In the genomic region with DNA sequence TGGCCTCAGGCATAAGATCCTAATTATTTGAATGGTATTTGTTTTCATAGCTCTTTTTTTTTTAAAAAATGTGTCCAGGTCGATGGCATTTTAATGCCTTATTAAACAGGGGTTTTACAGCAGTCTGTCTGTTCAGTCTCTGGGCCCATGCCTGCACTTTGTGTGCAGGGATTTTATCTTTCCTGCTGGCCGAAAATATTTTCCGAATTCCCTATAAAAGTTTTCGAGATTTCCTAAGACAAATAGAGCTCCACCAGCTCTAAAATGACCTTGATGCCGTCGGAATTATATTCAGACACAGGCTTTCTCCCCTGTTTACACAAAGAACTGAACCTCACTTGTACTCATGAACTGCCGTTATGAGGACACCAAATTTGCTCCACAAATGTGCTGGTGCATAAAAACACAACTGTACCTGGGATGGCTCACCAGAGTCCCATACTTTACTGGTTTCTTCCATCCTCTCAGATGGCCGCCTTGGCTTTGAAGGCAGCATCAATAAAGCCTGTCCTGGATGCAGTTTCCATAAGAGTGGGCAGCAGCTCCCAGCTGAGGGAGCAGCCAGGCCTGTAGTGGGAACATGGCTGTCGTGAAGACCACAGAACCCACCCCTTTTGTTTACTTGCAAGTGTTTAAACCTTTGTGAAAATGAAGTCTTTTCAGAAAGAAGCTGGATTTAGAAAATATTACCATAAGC, we compare ENCODE assay signal across 26 cellular contexts. TPM values are rescaled to one million over a fixed set of nuclear protein-coding genes. Genes with fewer than 3 reads are reported as not detected.
A peak's percentile ranks its signal among the peaks of the same experiment; 100 is the strongest.
DNase-seq lines count a peak whose midpoint lies in the region; TF ChIP-seq lines count a peak whose summit lies in the region.
"Had no signal": no experiment of that assay in that cellular context is flagged by ENCODE, and none has a peak within 500 bp of the region (broad histone marks: within the 10 kb centered on the region; RNA-seq: fewer than 3 reads in every experiment).

No MANE protein-coding gene starts in this region.

- H3K36me3 Mint-ChIP-seq in brain, result no peaks in the 10 kb centered on the region
- H3K36me3 Mint-ChIP-seq: CD14-positive monocyte had no signal

- H3K27me3 Mint-ChIP-seq in brain, result peaks cover 8% of the 10 kb centered on the region

- peak; percentile 38 for DNase-seq in BJ (ENCODE audit: low read depth)
- DNase-seq in neuronal stem cell (ENCODE audit: low spot score), result no peak
- DNase-seq in NCI-H1930 (lab: John Stamatoyannopoulos, UW), result no peak
- no peak for DNase-seq in SK-N-DZ (ENCODE audit: low spot score)
- no peak for DNase-seq in NCI-H345 (lab: John Stamatoyannopoulos, UW)
- DNase-seq in colonic mucosa, result no peak
- DNase-seq: AML-193, GDM1, H9, IMR-90, MV-4-11, NCI-H1105 treated with DMSO at 0.1 percent for 48 hours, NCI-H1694, NCI-H2081 treated with DMSO at 0.1 percent for 48 hours, NCI-H2171 treated with DMSO at 0.1 percent for 48 hours, NCI-H446, NCI-H526, Right ventricle myocardium superior, SW 1271 had no signal

- H2BK5ac ChIP-seq in neuronal stem cell (ENCODE audit: low read length), result no peak overlapping the region

- H3K4ac ChIP-seq in neuronal stem cell (ENCODE audit: low read length), result no peak overlapping the region

- H3K79me1 ChIP-seq in neuronal stem cell (ENCODE audit: low read depth, low read length), result no peaks in the 10 kb centered on the region

- H3K9ac ChIP-seq in neuronal stem cell (ENCODE audit: low read depth, low read length, poor library complexity), result no peak overlapping the region
- no peak overlapping the region for H3K9ac ChIP-seq in colonic mucosa (ENCODE audit: low read depth in 2 of 2, low read length in 2 of 2)
- H3K9ac ChIP-seq: KMS-11 had no signal

- intact Hi-C loops in colonic mucosa (cut with DNase I), result no loop called here

- no peak overlapping the region for H4K91ac ChIP-seq in neuronal stem cell (ENCODE audit: low read depth, low read length, poor library complexity)

- CTCF ChIA-PET in BJ (lab: Yijun Ruan, JAX), result interaction anchor here (0.6 to 3.6 kb wide), 3 partner anchors 13 to 403 kb away, joined by 3 to 9 read pairs (median 3); no protein-coding TSS in a partner anchor
- CTCF ChIA-PET in HEK293 (lab: Yijun Ruan, JAX), result interaction anchor here (1.9 to 2.1 kb wide), 2 partner anchors 85 to 86 kb away, joined by 5 to 6 read pairs; no protein-coding TSS in a partner anchor

- peaks cover 19% of the 10 kb centered on the region for H3K4me1 Mint-ChIP-seq in brain

- H3K27ac ChIP-seq in HEK293 (ENCODE audit: extremely low read depth, low read depth, low read length) (no peak overlapping the region), neuronal stem cell (replicated peaks; ENCODE audit: low read length) (no peak overlapping the region), colonic mucosa (no peak overlapping the region)
- H3K27ac ChIP-seq: KMS-11, SK-N-MC had no signal

- H3K23ac ChIP-seq in neuronal stem cell (ENCODE audit: low read depth, low read length, poor library complexity), result no peak overlapping the region

- WGBS in neuronal stem cell (ENCODE audit: extremely low coverage in 2 of 2, insufficient read length in 2 of 2, insufficient replicate concordance in 1 of 2), 2 donors, result no CpG with 5 or more reads among the region's 9 CpGs

- H3K4me1 ChIP-seq in HEK293 (ENCODE audit: control insufficient read depth, insufficient read depth, low read length) (peaks cover 9% of the 10 kb centered on the region), neuronal stem cell (ENCODE audit: control insufficient read depth in 2 of 2, insufficient read depth in 1 of 2, low read depth in 1 of 2, low read length in 2 of 2) (peaks cover 0 to 3% of the 10 kb centered on the region in 2 donors), colonic mucosa (no peaks in the 10 kb centered on the region)

- no peak overlapping the region for H3K18ac ChIP-seq in neuronal stem cell (ENCODE audit: low read length)

- H2BK12ac ChIP-seq in neuronal stem cell (ENCODE audit: low read length), result no peak overlapping the region

- H3K9me3 Mint-ChIP-seq in brain, result peaks cover 0 to 5% (median 3%) of the 10 kb centered on the region in 5 experiments
- H3K9me3 Mint-ChIP-seq: H9 had no signal

- H3K9me3 ChIP-seq in HEK293 (ENCODE audit: control insufficient read depth, insufficient read depth, low read depth, low read length) (no peaks in the 10 kb centered on the region), neuronal stem cell (replicated peaks in 1 of 2; ENCODE audit: control insufficient read depth in 2 of 2, insufficient read depth in 1 of 2, low read depth in 1 of 2, low read length in 2 of 2) (no peaks in the 10 kb centered on the region), colonic mucosa (no peaks in the 10 kb centered on the region)

- H3K14ac ChIP-seq in neuronal stem cell (ENCODE audit: low read length), result no peak overlapping the region

- POLR2A ChIA-PET in BJ (lab: Charles Lee) (no interaction called here), HEK293 (lab: Yijun Ruan, JAX) (no interaction called here)

- H3K27me3 ChIP-seq in BJ (ENCODE audit: control insufficient read depth, insufficient read depth, low read length) (no peaks in the 10 kb centered on the region), neuronal stem cell (ENCODE audit: control insufficient read depth in 3 of 3, insufficient read depth in 3 of 3, low read depth in 1 of 3, low read length in 3 of 3) (peaks cover 0 to 6% (median 0%) of the 10 kb centered on the region in 3 experiments), colonic mucosa (no peaks in the 10 kb centered on the region)

- TF ChIP-seq CTCF in BJ (IDR thresholded peaks at IDR 0.05; ENCODE audit: insufficient read depth, low read depth, low read length), result no peak
- TF ChIP-seq CTCF in HEK293 (tag by site-specific recombination; IDR thresholded peaks at IDR 0.05), result no peak
- TF ChIP-seq CTCF in brain (conservative IDR thresholded peaks at IDR 0.05), result no peak
- no peak for TF ChIP-seq CTCF in colonic mucosa (IDR thresholded peaks at IDR 0.05)

- H3K27ac Mint-ChIP-seq in brain, result peak overlapping the region in 3 of 5 experiments; percentile 28 to 96 (median 78)
- H3K27ac Mint-ChIP-seq: CD14-positive monocyte had no signal

- no peak overlapping the region for H3K4me2 ChIP-seq in neuronal stem cell (ENCODE audit: insufficient read depth, low read length, poor library complexity, severe bottlenecking)
- H3K4me2 ChIP-seq: KMS-11 had no signal

- no peak overlapping the region for H2BK120ac ChIP-seq in neuronal stem cell (ENCODE audit: low read depth, low read length)

- H2AFZ ChIP-seq in neuronal stem cell (ENCODE audit: low read length), result peak overlapping the region; percentile 11

- no peak overlapping the region for H4K8ac ChIP-seq in neuronal stem cell (ENCODE audit: low read depth, low read length)

- no peak overlapping the region for H2AK5ac ChIP-seq in neuronal stem cell (ENCODE audit: low read depth, low read length)

- H3K4me3 ChIP-seq in BJ (ENCODE audit: low read depth, low read length) (no peak overlapping the region), HEK293 (ENCODE audit: low read depth, low read length) (no peak overlapping the region), neuronal stem cell (ENCODE audit: low read length in 2 of 2) (no peak overlapping the region), colonic mucosa (no peak overlapping the region)
- H3K4me3 ChIP-seq: SK-N-MC had no signal

- H3K36me3 ChIP-seq in BJ (ENCODE audit: control insufficient read depth, insufficient read depth, low read length) (no peaks in the 10 kb centered on the region), HEK293 (ENCODE audit: control insufficient read depth in 2 of 2, insufficient read depth in 1 of 2, low read length in 2 of 2) (no peaks in the 10 kb centered on the region), neuronal stem cell (replicated peaks in 1 of 2; ENCODE audit: control insufficient read depth in 2 of 2, insufficient read depth in 2 of 2, low read length in 2 of 2) (no peaks in the 10 kb centered on the region), colonic mucosa (no peaks in the 10 kb centered on the region)

- H2BK15ac ChIP-seq in neuronal stem cell (ENCODE audit: low read length), result no peak overlapping the region

- peak overlapping the region in 1 of 5 experiments; percentile 49 for H3K4me3 Mint-ChIP-seq in brain
- H3K4me3 Mint-ChIP-seq: H9 had no signal

TF ChIP-seq in HEK293, 187 proteins besides CTCF, POLR2A, EP300 and RAD21 (continues in another document):
- TF ChIP-seq GLIS2 (tag by site-specific recombination; IDR thresholded peaks at IDR 0.05), result no peak

RNA-seq across cellular contexts. Expression of a gene that starts 44.9 kb away (rescaled TPM):
- 2.8 and 3.7 TPM in 2 replicates for polyA plus RNA-seq in BJ (2011; rRNA removed)
- 2.3 and 2.4 TPM in 2 replicates for polyA minus RNA-seq in BJ (2011; rRNA and poly(A)+ RNA removed)
- not detected for polyA plus RNA-seq in brain (ENCODE audit: insufficient read depth, low read depth, low replicate concordance)
- not detected for polyA plus RNA-seq in neuronal stem cell (2013, experiment 1 of 2)
- polyA plus RNA-seq in neuronal stem cell (2013, experiment 2 of 2), result not detected
- polyA plus RNA-seq in SK-N-DZ (2014; cell fraction: cytosol; rRNA removed), result 2.7 and 4.9 TPM in 2 replicates
- 1.9 and 5.6 TPM in 2 replicates for polyA plus RNA-seq in SK-N-DZ (2014; cell fraction: nucleus; rRNA removed)
- not detected for total RNA-seq in colonic mucosa
- total RNA-seq: Daoy, H9, IMR-90, OCI-LY7, Right ventricle myocardium superior had no signal
- polyA plus RNA-seq: CD14-positive monocyte had no signal
